In genomic region chr20:57851786-57852185, GRCh38 we compare ENCODE assay signal across 22 cellular contexts.
"Had no signal": no experiment of that assay in that cellular context is flagged by ENCODE, and none has a peak within 500 bp of the region (broad histone marks: within the 10 kb centered on the region; RNA-seq: fewer than 3 reads in every experiment).

No MANE protein-coding gene starts in this region.

- H3K4me3 ChIP-seq: adrenal gland, ascending aorta, left lung, psoas muscle, right atrium auricular region, tibial artery had no signal

- H3K4me1 ChIP-seq: adrenal gland, ascending aorta, foreskin keratinocyte, left lung, psoas muscle, right atrium auricular region, tibial artery had no signal

- H3K27ac Mint-ChIP-seq: activated CD4-positive, alpha-beta T cell treated with anti-CD3 and anti-CD28 coated beads, Interleukin-2, amount 10 ng/mL, durations not matched to agents 24 days and 14 days; activated CD8-positive, alpha-beta T cell treated with anti-CD3 and anti-CD28 coated beads, Interleukin-2, amount 10 ng/mL, durations not matched to agents 7 days and 5 days; activated naive CD4-positive, alpha-beta T cell treated with anti-CD3 and anti-CD28 coated beads, Interleukin-2, amount 50 U/mL, for 72 hours; mesothelial cell of epicardium; naive thymus-derived CD8-positive, alpha-beta T cell; stimulated activated naive CD8-positive, alpha-beta T cell treated with anti-CD3 and anti-CD28 coated beads, Interleukin-15, Interleukin-2, amounts not matched to agents 100 ng/mL and 50 ng/mL, for 24 hours; T-cell; T-helper 2 cell treated with Interferon-gamma antibody and Interleukin-4, amounts not matched to agents 5 μg/mL and 100 μg/mL, for 36 hours had no signal

- H3K9me3 ChIP-seq: adrenal gland, ascending aorta, left lung, psoas muscle, right atrium auricular region, tibial artery had no signal

- ATAC-seq: activated CD4-positive, CD25-positive, alpha-beta regulatory T cell treated with anti-CD3 and anti-CD28 coated beads, Interleukin-2, amount 50 U/mL, for 24 hours; activated CD8-positive, alpha-beta T cell treated with anti-CD3 and anti-CD28 coated beads, Interleukin-2, amount 10 ng/mL, durations not matched to agents 7 days and 5 days; activated naive CD4-positive, alpha-beta T cell treated with anti-CD3 and anti-CD28 coated beads, Interleukin-2, amount 50 U/mL, for 72 hours; foreskin keratinocyte; left lung; naive thymus-derived CD8-positive, alpha-beta T cell; psoas muscle; T-cell had no signal

- H3K4me1 Mint-ChIP-seq: activated CD4-positive, alpha-beta T cell treated with anti-CD3 and anti-CD28 coated beads, Interleukin-2, amount 10 ng/mL, durations not matched to agents 24 days and 14 days; mesothelial cell of epicardium had no signal

- H3K36me3 Mint-ChIP-seq: activated naive CD4-positive, alpha-beta T cell treated with anti-CD3 and anti-CD28 coated beads, Interleukin-2, amount 50 U/mL, for 72 hours; mesothelial cell of epicardium; naive thymus-derived CD8-positive, alpha-beta T cell; T-cell had no signal

- H3K9me3 Mint-ChIP-seq: activated CD4-positive, alpha-beta T cell treated with anti-CD3 and anti-CD28 coated beads, Interleukin-2, amount 10 ng/mL, durations not matched to agents 24 days and 14 days; activated naive CD4-positive, alpha-beta T cell treated with anti-CD3 and anti-CD28 coated beads, Interleukin-2, amount 50 U/mL, for 72 hours; mesothelial cell of epicardium; stimulated activated naive CD8-positive, alpha-beta T cell treated with anti-CD3 and anti-CD28 coated beads, Interleukin-15, Interleukin-2, amounts not matched to agents 100 ng/mL and 50 ng/mL, for 24 hours; T-helper 2 cell treated with Interferon-gamma antibody and Interleukin-4, amounts not matched to agents 5 μg/mL and 100 μg/mL, for 36 hours had no signal

- H3K4me3 Mint-ChIP-seq: activated CD4-positive, alpha-beta T cell treated with anti-CD3 and anti-CD28 coated beads, Interleukin-2, amount 10 ng/mL, durations not matched to agents 24 days and 14 days; activated CD8-positive, alpha-beta T cell treated with anti-CD3 and anti-CD28 coated beads, Interleukin-2, amount 10 ng/mL, durations not matched to agents 7 days and 5 days; mesothelial cell of epicardium; naive thymus-derived CD8-positive, alpha-beta T cell; stimulated activated naive CD8-positive, alpha-beta T cell treated with anti-CD3 and anti-CD28 coated beads, Interleukin-15, Interleukin-2, amounts not matched to agents 100 ng/mL and 50 ng/mL, for 24 hours; T-cell; T-helper 2 cell treated with Interferon-gamma antibody and Interleukin-4, amounts not matched to agents 5 μg/mL and 100 μg/mL, for 36 hours had no signal

- H3K36me3 ChIP-seq: adrenal gland, ascending aorta, left lung, right atrium auricular region, tibial artery had no signal

- H3K27ac ChIP-seq: adrenal gland, ascending aorta, foreskin keratinocyte, left lung, psoas muscle, right atrium auricular region, tibial artery, VCaP had no signal

- H3K27me3 ChIP-seq: adrenal gland, ascending aorta, left lung, right atrium auricular region, tibial artery had no signal

- DNase-seq: activated CD4-positive, alpha-beta T cell treated with anti-CD3 and anti-CD28 coated beads, Interleukin-2, amount 10 ng/mL, durations not matched to agents 24 days and 14 days; activated CD8-positive, alpha-beta T cell treated with anti-CD3 and anti-CD28 coated beads, Interleukin-2, amount 10 ng/mL, durations not matched to agents 7 days and 5 days; activated gamma-delta T cell treated with Interleukin-2 at 50 U/mL for 16 hours; activated T-cell treated with anti-CD3 and anti-CD28 coated beads, Interleukin-2, amount 50 U/mL, for 1 hour; cerebellar nuclear complex; effector CD4-positive, alpha-beta T cell; foreskin keratinocyte; left lung; naive thymus-derived CD8-positive, alpha-beta T cell; psoas muscle; stimulated activated CD4-positive, alpha-beta T cell treated with anti-CD3 and anti-CD28 coated beads, Interleukin-12 subunit alpha, Interleukin-12 subunit beta, amount 100 ng/mL, for 4 hours; T-cell; tibial artery had no signal
